In the genomic region with DNA sequence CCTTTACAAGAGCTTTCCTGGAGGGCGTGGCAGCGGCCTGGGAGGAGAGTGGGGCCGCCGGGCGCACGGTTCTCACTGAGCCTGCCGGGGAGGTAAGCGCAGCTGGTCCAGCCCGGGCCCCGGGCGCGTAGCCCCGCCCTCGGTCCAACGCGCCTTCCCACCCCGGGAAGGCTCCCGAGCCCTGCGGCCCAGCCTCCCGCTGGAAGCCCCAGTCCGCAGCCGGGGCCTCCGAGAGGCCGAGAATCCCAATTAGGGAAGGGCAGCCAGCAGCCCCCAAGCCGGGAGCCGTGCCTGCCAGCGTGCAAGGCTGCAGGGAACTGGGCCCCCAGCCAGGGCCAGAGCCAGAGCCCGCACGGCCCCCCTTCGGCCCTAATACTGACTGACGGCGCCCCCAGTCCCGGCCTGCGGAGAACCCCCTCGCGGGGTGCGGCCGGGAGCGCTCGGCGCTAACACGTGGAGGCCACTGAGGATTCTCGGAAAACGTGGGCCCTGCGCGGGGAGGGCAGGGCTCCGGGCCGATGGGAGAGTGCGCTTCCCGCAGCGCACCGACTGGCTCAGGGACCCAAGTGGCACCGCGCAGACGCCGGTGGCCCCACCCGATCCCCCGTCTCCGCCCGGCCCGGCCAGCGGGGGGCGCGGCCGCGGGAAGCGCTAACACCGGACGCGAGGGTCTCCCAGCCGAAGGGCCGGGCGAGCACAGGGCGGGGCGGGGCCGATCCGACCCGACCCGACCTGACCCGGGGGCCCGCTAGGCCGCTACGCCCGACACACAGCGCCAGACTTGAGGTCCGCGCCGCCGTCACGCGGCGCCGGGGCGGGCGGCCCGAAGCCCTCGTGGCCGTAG, we compare ENCODE assay signal across 10 cellular contexts. TPM values are rescaled to one million over a fixed set of nuclear protein-coding genes. Genes with fewer than 3 reads are reported as not detected.
DNase-seq lines count a peak whose midpoint lies in the region; ATAC-seq and TF ChIP-seq lines count a peak whose summit lies in the region.
"Had no signal": no experiment of that assay in that cellular context is flagged by ENCODE, and none has a peak within 500 bp of the region (broad histone marks: within the 10 kb centered on the region; RNA-seq: fewer than 3 reads in every experiment).

No MANE protein-coding gene starts in this region.

- DNase-seq in 8988T (peak; percentile 68), PC-3 (peak; percentile 33), globus pallidus (ENCODE audit: low spot score) (peak; percentile 64), neuronal stem cell (ENCODE audit: low spot score) (peak; percentile 71), NCI-H128 (lab: John Stamatoyannopoulos, UW; ENCODE audit: unreplicated experiment) (no peak), GM19240 (ENCODE audit: insufficient read length, low spot score) (no peak)
- DNase-seq: activated CD8-positive, alpha-beta T cell treated with anti-CD3 and anti-CD28 coated beads for 36 hours had no signal

- H3K4me1 ChIP-seq in PC-3 (ENCODE audit: insufficient read depth, low read length) (peaks cover 9% of the 10 kb centered on the region; the same call in 1 of the 2 replicates), neuronal stem cell (ENCODE audit: control insufficient read depth in 2 of 2, insufficient read depth in 1 of 2, low read depth in 1 of 2, low read length in 2 of 2) (peaks cover 29 to 40% of the 10 kb centered on the region in 2 donors)

- peak overlapping the region; percentile 100 for H4K8ac ChIP-seq in neuronal stem cell (ENCODE audit: low read depth, low read length)

- H2AFZ ChIP-seq in PC-3 (ENCODE audit: low read length), result peak overlapping the region; percentile 62; the same call in 1 of the 2 replicates
- H2AFZ ChIP-seq in neuronal stem cell (ENCODE audit: low read length), result no peak overlapping the region

- peak overlapping the region; percentile 97 for H2AK5ac ChIP-seq in neuronal stem cell (ENCODE audit: low read depth, low read length)

- peak overlapping the region; percentile 61 for H2BK120ac ChIP-seq in neuronal stem cell (ENCODE audit: low read depth, low read length)

- no CpG with 5 or more reads among the region's 98 CpGs for WGBS in neuronal stem cell (ENCODE audit: extremely low coverage in 2 of 2, insufficient read length in 2 of 2, insufficient replicate concordance in 1 of 2), 2 donors

- peak overlapping the region; percentile 94 for H2BK5ac ChIP-seq in neuronal stem cell (ENCODE audit: low read length)

- peak overlapping the region; percentile 94 for H2BK15ac ChIP-seq in neuronal stem cell (ENCODE audit: low read length)

- H4K20me1 ChIP-seq in PC-3 (ENCODE audit: low read length), result peaks cover 12% of the 10 kb centered on the region

- H3K27ac ChIP-seq in PC-3 (ENCODE audit: low read length) (no peak overlapping the region), neuronal stem cell (replicated peaks; ENCODE audit: low read length) (peak overlapping the region; percentile 93)
- H3K27ac ChIP-seq: BLaER1 treated with 17β-estradiol and CSF1 and Interleukin-3, amounts not matched to agents 10 nM and 100 nM had no signal

- H3F3A ChIP-seq in PC-3 (ENCODE audit: low read length, unreplicated experiment), result no peaks in the 10 kb centered on the region

- peak overlapping the region; percentile 99 for H3K14ac ChIP-seq in neuronal stem cell (ENCODE audit: low read length)

- peaks cover 6% of the 10 kb centered on the region for H3K79me1 ChIP-seq in neuronal stem cell (ENCODE audit: low read depth, low read length)

- peak overlapping the region; percentile 99 for H3K18ac ChIP-seq in neuronal stem cell (ENCODE audit: low read length)

- H4K91ac ChIP-seq in neuronal stem cell (ENCODE audit: low read depth, low read length, poor library complexity), result peak overlapping the region; percentile 95

- intact Hi-C loops in PC-3 (cut with micrococcal nuclease), result loop anchor here (10.0 kb wide), 1 partner anchor 382 kb away; no protein-coding TSS in a partner anchor

- peaks cover 8% of the 10 kb centered on the region; the same call in 1 of the 2 replicates for H3K36me3 ChIP-seq in PC-3 (ENCODE audit: low read depth, low read length)
- H3K36me3 ChIP-seq in neuronal stem cell (replicated peaks in 1 of 2; ENCODE audit: control insufficient read depth in 2 of 2, insufficient read depth in 2 of 2, low read length in 2 of 2), result peaks cover 8 to 79% of the 10 kb centered on the region in 2 donors

- POLR2A ChIA-PET in PC-3 (lab: Charles Lee; ENCODE audit: unreplicated experiment), result no interaction called here

- H3K4ac ChIP-seq in neuronal stem cell (ENCODE audit: low read length), result peak overlapping the region; percentile 85

- BruUV-seq in PC-3 (replicated peaks; lab: Mats Ljungman, UMichigan), result no TSS peak

- CTCF ChIA-PET in PC-3 (lab: Charles Lee), result no interaction called here

- H3K27me3 ChIP-seq in PC-3 (ENCODE audit: low read length) (no peaks in the 10 kb centered on the region), neuronal stem cell (ENCODE audit: control insufficient read depth in 3 of 3, insufficient read depth in 3 of 3, low read depth in 1 of 3, low read length in 3 of 3) (no peaks in the 10 kb centered on the region)
- H3K27me3 ChIP-seq: BLaER1 treated with 17β-estradiol and CSF1 and Interleukin-3, amounts not matched to agents 10 nM and 100 nM had no signal

- H3K23ac ChIP-seq in neuronal stem cell (ENCODE audit: low read depth, low read length, poor library complexity), result peak overlapping the region; percentile 95

- peaks cover 19% of the 10 kb centered on the region for H3K79me2 ChIP-seq in PC-3 (ENCODE audit: low read length)

- H3K9ac ChIP-seq in PC-3 (ENCODE audit: low read length) (peak overlapping the region; percentile 47; the same call in 1 of the 2 replicates), neuronal stem cell (ENCODE audit: low read depth, low read length, poor library complexity) (peak overlapping the region; percentile 99)
- H3K9ac ChIP-seq: BLaER1 treated with 17β-estradiol and CSF1 and Interleukin-3, amounts not matched to agents 10 nM and 100 nM had no signal

- peak overlapping the region; percentile 69 for H2BK12ac ChIP-seq in neuronal stem cell (ENCODE audit: low read length)

- H3K4me3 ChIP-seq in PC-3 (ENCODE audit: low read length) (peak overlapping the region; percentile 56), neuronal stem cell (ENCODE audit: low read length in 2 of 2) (peak overlapping the region in 1 of 2 donors; percentile 89)
- H3K4me3 ChIP-seq: BLaER1 treated with 17β-estradiol and CSF1 and Interleukin-3, amounts not matched to agents 10 nM and 100 nM had no signal

- H3K9me2 ChIP-seq in PC-3 (replicated peaks; ENCODE audit: low read length), result no peaks in the 10 kb centered on the region

- H3K9me3 ChIP-seq in PC-3 (ENCODE audit: low read length) (no peaks in the 10 kb centered on the region), neuronal stem cell (replicated peaks in 1 of 2; ENCODE audit: control insufficient read depth in 2 of 2, insufficient read depth in 1 of 2, low read depth in 1 of 2, low read length in 2 of 2) (no peaks in the 10 kb centered on the region)
- H3K9me3 ChIP-seq: BLaER1 treated with 17β-estradiol and CSF1 and Interleukin-3, amounts not matched to agents 10 nM and 100 nM had no signal

- TF ChIP-seq CTCF in PC-3 (conservative IDR thresholded peaks at IDR 0.05; ENCODE audit: low read depth, low read length), result no peak; the same call in 1 of the 2 replicates

- ATAC-seq in PC-3 (peak; percentile 49), GM21381 (IDR thresholded peaks at IDR 0.05; ENCODE audit: unreplicated experiment) (no peak), HG02642 (IDR thresholded peaks at IDR 0.05; ENCODE audit: poor library complexity, unreplicated experiment) (no peak)
- ATAC-seq: activated CD8-positive, alpha-beta T cell treated with anti-CD3 and anti-CD28 coated beads for 36 hours had no signal

- H3K4me2 ChIP-seq in PC-3 (ENCODE audit: low read length) (peak overlapping the region; percentile 75), neuronal stem cell (ENCODE audit: insufficient read depth, low read length, poor library complexity, severe bottlenecking) (peak overlapping the region; percentile 95)
- H3K4me2 ChIP-seq: BLaER1 treated with 17β-estradiol and CSF1 and Interleukin-3, amounts not matched to agents 10 nM and 100 nM had no signal

RNA-seq across cellular contexts. Expression of gene ZFTA, which starts 5.7 kb away (rescaled TPM):
- total RNA-seq in PC-3 (2014; rRNA removed), result 15.1 and 29.5 TPM in 2 replicates
- polyA plus RNA-seq in neuronal stem cell (2013, experiment 1 of 2), result 30.6 TPM
- polyA plus RNA-seq in neuronal stem cell (2013, experiment 2 of 2), result 29.7 TPM

RNA-seq across cellular contexts. Expression of gene SPINDOC, which starts 50.4 kb away (rescaled TPM):
- total RNA-seq in PC-3 (2014; rRNA removed), result 61.5 and 67.2 TPM in 2 replicates
- 75.8 TPM for polyA plus RNA-seq in neuronal stem cell (2013, experiment 1 of 2)
- 74.3 TPM for polyA plus RNA-seq in neuronal stem cell (2013, experiment 2 of 2)

Comparison
In these comparisons a context has a peak if more than half of its experiments do, and no peak if none do; other contexts are left out.
1. DNase-seq: peak in 8988T (single experiment), PC-3 (single experiment), globus pallidus (single experiment) and neuronal stem cell (single experiment); none in NCI-H128 (single experiment) and GM19240 (single experiment).